Comparison of ENCODE assay signal across 8 cellular contexts in the genomic region with DNA sequence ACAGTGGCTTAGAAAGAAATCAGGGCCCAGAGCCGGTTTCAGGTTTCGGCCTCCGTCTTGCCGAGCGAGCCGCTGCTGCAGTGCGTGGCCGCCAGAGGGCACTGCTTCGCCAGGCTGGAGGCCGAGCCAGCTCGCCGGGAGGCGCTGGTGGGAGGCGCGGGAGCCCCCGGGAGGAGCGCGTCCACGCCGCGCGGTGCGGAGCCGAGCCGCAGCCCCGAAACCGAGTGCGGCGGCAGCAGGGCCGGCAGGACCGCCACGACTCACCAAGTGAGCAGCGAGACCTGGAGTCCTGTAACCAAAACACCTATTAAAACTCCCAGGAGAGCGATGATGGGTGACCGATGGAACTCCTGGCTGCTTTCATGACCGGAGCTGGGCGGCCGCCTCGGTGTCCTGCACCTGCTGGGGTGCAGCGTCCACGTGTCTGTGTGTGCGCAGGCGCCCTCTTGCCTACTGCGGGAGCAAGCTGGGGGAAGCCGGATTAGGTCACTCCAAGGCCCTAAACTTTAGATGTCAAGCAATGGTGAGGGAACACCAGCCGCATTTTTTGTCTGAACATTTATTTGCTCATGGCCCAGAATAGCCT.
DNase-seq lines count a peak whose midpoint lies in the region; ATAC-seq, FAIRE-seq and TF ChIP-seq lines count a peak whose summit lies in the region.

No MANE protein-coding gene starts in this region.

- H3K4me3 ChIP-seq in keratinocyte (ENCODE audit: control insufficient read depth in 2 of 3, extremely low read depth in 1 of 3, insufficient read depth in 2 of 3, low read depth in 1 of 3, low read length in 3 of 3), result peak overlapping the region in 2 of 3 experiments; percentile 45 to 56

- no peak overlapping the region for H3K4me3 Mint-ChIP-seq in central memory CD8-positive, alpha-beta T cell

- peaks cover 42% of the 10 kb centered on the region for H3K27me3 Mint-ChIP-seq in central memory CD8-positive, alpha-beta T cell

- no peaks in the 10 kb centered on the region for H3K27me3 ChIP-seq in keratinocyte (ENCODE audit: control insufficient read depth, extremely low read depth, insufficient read depth, low read length)

- H3K9me1 ChIP-seq in keratinocyte (ENCODE audit: control insufficient read depth, extremely low read depth, insufficient read depth, low read length), result no peaks in the 10 kb centered on the region

- peak overlapping the region; percentile 76 for H3K4me2 ChIP-seq in keratinocyte (ENCODE audit: control insufficient read depth, extremely low read depth, insufficient read depth, low read depth, low read length)

- peaks cover 1% of the 10 kb centered on the region for H3K36me3 Mint-ChIP-seq in central memory CD8-positive, alpha-beta T cell (ENCODE audit: insufficient read depth)

- H3K4me1 ChIP-seq in keratinocyte (ENCODE audit: control insufficient read depth, extremely low read depth, insufficient read depth, low read length), result peaks cover 3% of the 10 kb centered on the region

- peak; percentile 49 for FAIRE-seq in keratinocyte (lab: Jason Lieb, UNC)

- H4K20me1 ChIP-seq in keratinocyte (ENCODE audit: control insufficient read depth, extremely low read depth, insufficient read depth, low read length), result no peaks in the 10 kb centered on the region

- peak; percentile 88 for ATAC-seq in HG02759 (IDR thresholded peaks at IDR 0.05; ENCODE audit: unreplicated experiment)
- ATAC-seq in central memory CD8-positive, alpha-beta T cell (replicated peaks; ENCODE audit: extremely low read depth, poor library complexity, severe bottlenecking), result peak; percentile 59

- TF ChIP-seq CTCF in GM12874 (IDR thresholded peaks at IDR 0.05; ENCODE audit: insufficient read depth, low read depth, low read length), result peak; percentile 97
- TF ChIP-seq CTCF in keratinocyte (optimal IDR thresholded peaks at IDR 0.05 in 1 of 3, IDR thresholded peaks at IDR 0.05 in 1 of 3, conservative IDR thresholded peaks at IDR 0.05 in 1 of 3; ENCODE audit: extremely low read depth in 1 of 3, insufficient read depth in 2 of 3, low read length in 3 of 3), result peak; percentile 75 to 93 (median 88)

- no peak overlapping the region for H3K27ac ChIP-seq in keratinocyte (ENCODE audit: control insufficient read depth, insufficient read depth, low read length)

- H3K79me2 ChIP-seq in keratinocyte (ENCODE audit: control insufficient read depth, insufficient read depth, low read length), result no peaks in the 10 kb centered on the region

- no peaks in the 10 kb centered on the region for H3K9me3 ChIP-seq in keratinocyte (ENCODE audit: control insufficient read depth, low read depth, low read length)

- peak; percentile 18 to 35 for DNase-seq in NCI-H1930 (lab: John Stamatoyannopoulos, UW)
- peak; percentile 40 for DNase-seq in activated CD4-positive, CD25-positive, alpha-beta regulatory T cell treated with anti-CD3 and anti-CD28 coated beads, Interleukin-2, amount 50 U/mL, for 16 hours (ENCODE audit: low read depth, low spot score)
- peak; percentile 55 to 63 for DNase-seq in central memory CD8-positive, alpha-beta T cell (ENCODE audit: low spot score in 2 of 2)
- DNase-seq in keratinocyte (ENCODE audit: low read depth, low spot score), result no peak
- peak; percentile 34 to 57 for DNase-seq in stimulated activated CD4-positive, alpha-beta T cell treated with anti-CD3 and anti-CD28 coated beads, Interleukin-15, amount 100 ng/mL, for 48 hours (ENCODE audit: low read depth in 2 of 2)
- DNase-seq in NCI-H2029 (lab: John Stamatoyannopoulos, UW), result no peak

- peak overlapping the region; percentile 46 for H3K9ac ChIP-seq in keratinocyte (ENCODE audit: control insufficient read depth, extremely low read depth, insufficient read depth, low read length)

- H3K4me1 Mint-ChIP-seq in central memory CD8-positive, alpha-beta T cell, result peaks cover 9% of the 10 kb centered on the region

- no peaks in the 10 kb centered on the region for H3K9me3 Mint-ChIP-seq in central memory CD8-positive, alpha-beta T cell

- no peaks in the 10 kb centered on the region for H3K36me3 ChIP-seq in keratinocyte (ENCODE audit: control insufficient read depth in 2 of 2, extremely low read depth in 1 of 2, insufficient read depth in 2 of 2, low read length in 2 of 2)

- H3K27ac Mint-ChIP-seq in central memory CD8-positive, alpha-beta T cell (ENCODE audit: low read depth), result no peak overlapping the region

- dilution Hi-C loops in keratinocyte (cut with MboI; ENCODE audit: extremely low pct_ligation_motif_present, low sequenced_read_pairs), result no loop called here

- H2AFZ ChIP-seq in keratinocyte (ENCODE audit: control insufficient read depth, low read length), result peak overlapping the region; percentile 70

Comparison
In these comparisons a context has a peak if more than half of its experiments do, and no peak if none do; other contexts are left out.
1. DNase-seq: peak in NCI-H1930 (2 of 2), activated CD4-positive, CD25-positive, alpha-beta regulatory T cell treated with anti-CD3 and anti-CD28 coated beads, Interleukin-2, amount 50 U/mL, for 16 hours (single experiment), central memory CD8-positive, alpha-beta T cell (2 of 2) and stimulated activated CD4-positive, alpha-beta T cell treated with anti-CD3 and anti-CD28 coated beads, Interleukin-15, amount 100 ng/mL, for 48 hours (2 of 2); none in keratinocyte (single experiment) and NCI-H2029 (single experiment).